In genomic region chr20:47217482-47218446, GRCh38 we compare ENCODE assay signal across 1 cellular context.
TF ChIP-seq lines count a peak whose summit lies in the region.

No MANE protein-coding gene starts in this region.

TF ChIP-seq in liver, 16 proteins besides CTCF, POLR2A, EP300 and RAD21 (continued from another document):
- TF ChIP-seq, protein P1, sequence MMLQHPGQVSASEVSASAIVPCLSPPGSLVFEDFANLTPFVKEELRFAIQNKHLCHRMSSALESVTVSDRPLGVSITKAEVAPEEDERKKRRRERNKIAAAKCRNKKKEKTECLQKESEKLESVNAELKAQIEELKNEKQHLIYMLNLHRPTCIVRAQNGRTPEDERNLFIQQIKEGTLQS (IDR thresholded peaks at IDR 0.05): no peak
- TF ChIP-seq NR2F2 (IDR thresholded peaks at IDR 0.05): no peak
- no peak for TF ChIP-seq ZBTB33 (IDR thresholded peaks at IDR 0.05)
- TF ChIP-seq YY1 (IDR thresholded peaks at IDR 0.05): peak; percentile 54
- no peak for TF ChIP-seq EGR1 (IDR thresholded peaks at IDR 0.05; ENCODE audit: low read depth in 2 of 2)
